In the genomic region with DNA sequence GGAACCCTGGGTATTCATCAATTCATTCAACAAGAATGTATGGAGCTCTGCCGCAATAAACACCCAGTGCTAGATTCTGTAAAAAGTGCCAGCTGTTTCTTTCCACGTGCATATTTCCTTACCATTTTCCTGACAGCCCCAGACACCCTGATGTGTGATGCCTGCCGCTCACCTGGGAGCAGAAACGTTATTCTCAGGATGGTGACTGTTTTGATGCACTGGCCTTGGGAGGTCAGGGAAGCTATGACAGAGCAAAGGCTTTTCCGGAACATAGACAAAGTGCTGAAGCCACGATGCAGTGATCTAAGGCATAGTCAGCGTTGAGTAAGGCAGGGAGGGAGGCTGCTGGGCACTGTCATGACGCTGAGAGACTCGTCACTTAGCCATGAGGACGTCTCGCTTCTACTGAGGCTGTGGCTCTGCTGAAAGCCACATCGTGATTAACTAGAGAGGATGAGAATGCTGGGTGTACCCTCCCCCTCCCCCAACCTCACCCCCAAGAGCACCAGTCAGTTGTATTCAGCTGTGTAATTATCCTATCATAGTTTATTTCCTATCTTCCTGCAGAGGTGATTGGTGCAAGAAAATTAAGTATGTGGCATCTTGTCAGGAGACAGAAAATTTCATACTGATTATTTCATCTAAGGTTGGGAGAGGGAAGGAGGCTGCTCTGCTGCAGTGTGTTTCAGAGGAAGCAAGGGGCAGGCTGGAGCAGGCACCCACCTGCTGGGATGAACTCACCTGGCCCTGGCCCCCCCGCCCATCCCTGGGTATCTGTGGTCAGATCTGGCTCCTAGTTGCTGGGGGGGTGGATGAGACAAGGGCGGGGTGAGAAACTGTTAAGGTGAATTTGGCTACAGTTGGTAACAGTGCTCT, we compare ENCODE assay signal across 8 cellular contexts. TPM values are rescaled to one million over a fixed set of nuclear protein-coding genes. Genes with fewer than 3 reads are reported as not detected.
DNase-seq lines count a peak whose midpoint lies in the region; TF ChIP-seq lines count a peak whose summit lies in the region.

No MANE protein-coding gene starts in this region.

- CTCF ChIA-PET in activated naive CD4-positive, alpha-beta T cell treated with anti-CD3 and anti-CD28 coated beads for 36 hours (lab: Charles Lee) = interaction anchor here (0.6 to 6.1 kb wide), 39 partner anchors 9 to 223 kb away, joined by 3 to 64 read pairs (median 5); a partner anchor contains a TSS

- H3K4me1 ChIP-seq in thymus (ENCODE audit: control insufficient read depth, insufficient read depth, low read length) = peaks cover 50% of the 10 kb centered on the region

- H3K36me3 Mint-ChIP-seq in CD14-positive monocyte = no peaks in the 10 kb centered on the region
- no peaks in the 10 kb centered on the region for H3K36me3 Mint-ChIP-seq in activated naive CD4-positive, alpha-beta T cell treated with anti-CD3 and anti-CD28 coated beads for 36 hours (ENCODE audit: low read depth)

- H3K4me1 Mint-ChIP-seq in CD14-positive monocyte = peaks cover 13% of the 10 kb centered on the region
- H3K4me1 Mint-ChIP-seq in activated naive CD4-positive, alpha-beta T cell treated with anti-CD3 and anti-CD28 coated beads for 36 hours (ENCODE audit: low read depth) = peaks cover 55% of the 10 kb centered on the region

- no peak overlapping the region for H3K4me3 Mint-ChIP-seq in CD14-positive monocyte
- H3K4me3 Mint-ChIP-seq in activated naive CD4-positive, alpha-beta T cell treated with anti-CD3 and anti-CD28 coated beads for 36 hours = peak overlapping the region; percentile 74

- TF ChIP-seq CTCF in CD14-positive monocyte (IDR thresholded peaks at IDR 0.05) = no peak

- intact Hi-C loops in CD14-positive monocyte (cut with micrococcal nuclease) = loop anchor here in 1 of 2 donors (1.0 to 5.0 kb wide), 3 partner anchors 41 to 194 kb away; no protein-coding TSS in a partner anchor
- intact Hi-C loops in activated naive CD4-positive, alpha-beta T cell treated with anti-CD3 and anti-CD28 coated beads for 36 hours (cut with micrococcal nuclease) = loop anchor here (1.0 to 5.0 kb wide), 5 partner anchors 29 to 216 kb away; no protein-coding TSS in a partner anchor

- no peaks in the 10 kb centered on the region for H3K27me3 ChIP-seq in thymus (ENCODE audit: control insufficient read depth, insufficient read depth)

- no peak overlapping the region for H3K4me3 ChIP-seq in thymus (ENCODE audit: low read length)

- peak overlapping the region; percentile 19 for H3K27ac ChIP-seq in thymus (ENCODE audit: low read depth)

- no peaks in the 10 kb centered on the region for H3K9me3 ChIP-seq in thymus (ENCODE audit: control insufficient read depth)

- H3K27me3 Mint-ChIP-seq in CD14-positive monocyte (ENCODE audit: low read depth in 3 of 3) = peaks cover 3 to 7% (median 5%) of the 10 kb centered on the region in 3 donors
- H3K27me3 Mint-ChIP-seq in activated naive CD4-positive, alpha-beta T cell treated with anti-CD3 and anti-CD28 coated beads for 36 hours (ENCODE audit: low read depth) = no peaks in the 10 kb centered on the region

- H3K9me3 Mint-ChIP-seq in CD14-positive monocyte = no peaks in the 10 kb centered on the region
- no peaks in the 10 kb centered on the region for H3K9me3 Mint-ChIP-seq in activated naive CD4-positive, alpha-beta T cell treated with anti-CD3 and anti-CD28 coated beads for 36 hours

- DNase-seq in CD14-positive monocyte (ENCODE audit: low spot score) (peak; percentile 58), NCI-H2227 treated with DMSO at 0.1 percent for 48 hours (lab: John Stamatoyannopoulos, UW) (peak; percentile 10), kidney glomerular epithelial cell (lab: John Stamatoyannopoulos, UW) (peak; percentile 85), cortex of kidney (lab: John Stamatoyannopoulos, UW) (no peak), MV-4-11 (lab: John Stamatoyannopoulos, UW) (no peak), epidermal melanocyte (ENCODE audit: insufficient read length, low spot score) (no peak)
- peak; percentile 83 for DNase-seq in activated naive CD4-positive, alpha-beta T cell treated with anti-CD3 and anti-CD28 coated beads for 36 hours

- no peaks in the 10 kb centered on the region for H3K36me3 ChIP-seq in thymus (ENCODE audit: control insufficient read depth, insufficient read depth)

- 57% methylated on average over 14 of the region's 14 CpGs for WGBS in thymus

- peak overlapping the region in 2 of 7 donors; percentile 27 to 56 for H3K27ac Mint-ChIP-seq in CD14-positive monocyte
- peak overlapping the region; percentile 99 for H3K27ac Mint-ChIP-seq in activated naive CD4-positive, alpha-beta T cell treated with anti-CD3 and anti-CD28 coated beads for 36 hours

RNA-seq across cellular contexts. Expression of a gene that starts 48.8 kb away (rescaled TPM):
- polyA plus RNA-seq in CD14-positive monocyte (10 to 100 TPM; 15.6 to 18.2 TPM), thymus (23.7 TPM)
- 10 to 100 TPM; 42.4 to 46.2 TPM for total RNA-seq in activated naive CD4-positive, alpha-beta T cell treated with anti-CD3 and anti-CD28 coated beads for 36 hours

Comparison
In these comparisons a context has a peak if more than half of its experiments do, and no peak if none do; other contexts are left out.
1. DNase-seq: peak in CD14-positive monocyte (single experiment), NCI-H2227 treated with DMSO at 0.1 percent for 48 hours (single experiment), activated naive CD4-positive, alpha-beta T cell treated with anti-CD3 and anti-CD28 coated beads for 36 hours (single experiment) and kidney glomerular epithelial cell (single experiment); none in cortex of kidney (single experiment), MV-4-11 (single experiment) and epidermal melanocyte (single experiment).